Comparison of ENCODE assay signal across 9 cellular contexts in the genomic region with DNA sequence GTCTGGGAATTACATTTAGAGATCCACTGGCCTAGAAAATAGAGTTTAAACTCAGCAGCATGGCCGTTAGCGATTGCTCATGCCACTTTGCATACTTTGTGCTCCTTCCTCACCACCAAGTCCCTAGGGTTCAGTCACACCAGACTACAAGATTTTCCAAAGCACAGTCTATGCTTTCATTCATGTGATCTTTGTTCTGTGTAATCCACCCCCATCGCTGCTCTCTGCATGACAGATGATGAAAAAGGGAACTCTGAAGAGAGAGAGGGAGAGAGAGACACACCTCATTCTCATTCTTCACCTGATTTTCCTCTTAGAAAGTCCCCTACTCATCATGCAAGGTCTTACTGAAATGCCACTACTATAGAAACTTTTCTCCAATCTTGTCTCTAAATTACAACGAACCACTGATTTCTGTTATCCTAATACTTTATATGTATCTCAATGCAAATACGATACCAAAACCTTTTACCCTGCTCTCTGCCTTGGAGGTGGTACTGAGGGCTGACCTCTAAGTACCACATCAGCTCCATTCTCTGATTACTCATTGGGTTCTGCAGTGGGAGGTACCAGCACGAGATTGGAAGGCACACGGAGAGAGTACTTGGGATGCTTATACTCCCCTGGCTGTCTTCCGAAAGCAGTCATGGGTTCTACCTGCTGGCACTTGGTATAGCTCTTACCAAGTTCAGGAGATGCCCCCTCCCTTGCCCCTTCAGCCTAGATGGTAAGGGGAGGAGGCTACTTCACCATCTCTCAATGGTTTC. TPM values are rescaled to one million over a fixed set of nuclear protein-coding genes. Genes with fewer than 3 reads are reported as not detected.
DNase-seq lines count a peak whose midpoint lies in the region; ATAC-seq, FAIRE-seq and TF ChIP-seq lines count a peak whose summit lies in the region.
"Had no signal": no experiment of that assay in that cellular context is flagged by ENCODE, and none has a peak within 500 bp of the region (broad histone marks: within the 10 kb centered on the region; RNA-seq: fewer than 3 reads in every experiment).

No MANE protein-coding gene starts in this region.

- H2BK5ac ChIP-seq in mesendoderm (ENCODE audit: low read length): no peak overlapping the region

- H4K8ac ChIP-seq in mesendoderm (ENCODE audit: low read depth, low read length): no peak overlapping the region

- FAIRE-seq in GM12891 (lab: Jason Lieb, UNC): peak; percentile 99
- no peak for FAIRE-seq in frontal cortex (lab: Jason Lieb, UNC)

- H3K4ac ChIP-seq in mesendoderm (ENCODE audit: low read depth, low read length): no peak overlapping the region

- H3K79me1 ChIP-seq in mesendoderm (ENCODE audit: low read length): no peaks in the 10 kb centered on the region

- H2AK5ac ChIP-seq in mesendoderm (ENCODE audit: low read length): no peak overlapping the region

- H3K27ac ChIP-seq in mesendoderm (ENCODE audit: low read depth, low read length): no peak overlapping the region
- H3K27ac ChIP-seq: cardiac muscle cell had no signal

- no peak overlapping the region for H3K9ac ChIP-seq in mesendoderm (ENCODE audit: low read length)

- no peak overlapping the region for H3K4me3 ChIP-seq in mesendoderm (ENCODE audit: low read length)
- H3K4me3 ChIP-seq: cardiac muscle cell had no signal

- H3K18ac ChIP-seq in mesendoderm (ENCODE audit: low read length): no peak overlapping the region

- no peak overlapping the region for H2BK15ac ChIP-seq in mesendoderm (replicated peaks; ENCODE audit: low read depth)

- in situ Hi-C loops in ACHN (cut with HindIII; ENCODE audit: low pct_ligation_motif_present, low pct_unique_long_range_greater_than_20kb, low sequenced_read_pairs): no loop called here

- peak; percentile 70 for TF ChIP-seq POLR2A in GM12891 (IDR thresholded peaks at IDR 0.05; ENCODE audit: low read depth, low read length)

- H3K23ac ChIP-seq in mesendoderm (ENCODE audit: low read length): no peak overlapping the region

- H2BK120ac ChIP-seq in mesendoderm (ENCODE audit: low read depth, low read length): no peak overlapping the region

- H3K36me3 ChIP-seq in mesendoderm (ENCODE audit: control insufficient read depth, insufficient read depth, low read length): no peaks in the 10 kb centered on the region
- H3K36me3 ChIP-seq: cardiac muscle cell had no signal

- no peaks in the 10 kb centered on the region for H3K4me1 ChIP-seq in mesendoderm (ENCODE audit: control insufficient read depth, low read depth, low read length)

- peak; percentile 82 for ATAC-seq in GM21423 (IDR thresholded peaks at IDR 0.05; ENCODE audit: unreplicated experiment)
- ATAC-seq in HG03571 (IDR thresholded peaks at IDR 0.05; ENCODE audit: unreplicated experiment): peak; percentile 84
- ATAC-seq in esophagus mucosa: peak; percentile 54

- H3K27me3 ChIP-seq in mesendoderm (ENCODE audit: insufficient read depth, low read length, poor library complexity): no peaks in the 10 kb centered on the region

- H4K5ac ChIP-seq in mesendoderm (ENCODE audit: low read length): no peak overlapping the region

- H3K79me2 ChIP-seq in mesendoderm (ENCODE audit: control insufficient read depth, insufficient read depth, low read length): no peaks in the 10 kb centered on the region

- DNase-seq in GM12891 (ENCODE audit: insufficient read length, low spot score) (no peak), mesendoderm (no peak), ACHN (no peak), NOMO-1 treated with dmso at 0.1 percent for 144 hours (lab: John Stamatoyannopoulos, UW; ENCODE audit: unreplicated experiment) (no peak), frontal cortex (ENCODE audit: low spot score in 2 of 2) (no peak)

- 100% methylated on average over 1 of the region's 8 CpGs for WGBS in mesendoderm (ENCODE audit: extremely low coverage, insufficient coverage, low lambda C conversion rate)

- no peak overlapping the region for H3K56ac ChIP-seq in mesendoderm (ENCODE audit: low read length)

- H3K4me2 ChIP-seq in mesendoderm (ENCODE audit: low read length): no peak overlapping the region

TF ChIP-seq in GM12891, 5 proteins besides CTCF, POLR2A, EP300 and RAD21:
- TF ChIP-seq POU2F2 (IDR thresholded peaks at IDR 0.05; ENCODE audit: low read depth, low read length) (peak; percentile 98), POLR2AphosphoS5 (IDR thresholded peaks at IDR 0.05; ENCODE audit: low read depth, low read length) (peak; percentile 42; the same call in 1 of the 2 replicates), SPI1 (IDR thresholded peaks at IDR 0.05; ENCODE audit: low read depth, low read length) (peak; percentile 95), TAF1 (IDR thresholded peaks at IDR 0.05; ENCODE audit: low read depth, low read length) (no peak), PAX5 (IDR thresholded peaks at IDR 0.05; ENCODE audit: insufficient read depth, low read length, severe bottlenecking) (no peak)

RNA-seq across cellular contexts. Expression of a gene that starts 1.1 kb away (rescaled TPM):
- 20.3 TPM for polyA plus RNA-seq in GM12891 (2012; ENCODE audit: low read depth, missing spikeins)
- 0.56 TPM for total RNA-seq in esophagus mucosa
- 0.29 TPM for polyA plus RNA-seq in mesendoderm (2013, experiment 1 of 2)
- 0.39 TPM for polyA plus RNA-seq in mesendoderm (2013, experiment 2 of 2)
- total RNA-seq in frontal cortex: not detected
- total RNA-seq: cardiac muscle cell had no signal

RNA-seq across cellular contexts. Expression of a gene that starts 12.2 kb away (rescaled TPM):
- polyA plus RNA-seq in GM12891 (2012; ENCODE audit: low read depth, missing spikeins): 7.3 TPM
- total RNA-seq in esophagus mucosa (28.5 TPM), frontal cortex (2.4 TPM)
- polyA plus RNA-seq in mesendoderm (2013, experiment 1 of 2): 3.6 TPM
- 3.5 TPM for polyA plus RNA-seq in mesendoderm (2013, experiment 2 of 2)

RNA-seq across cellular contexts. Expression of a gene that starts 12.3 kb away (rescaled TPM):
- polyA plus RNA-seq in GM12891 (2012; ENCODE audit: low read depth, missing spikeins): 17.6 TPM
- total RNA-seq in esophagus mucosa (27.5 TPM), frontal cortex (4.1 TPM)
- 2.4 TPM for polyA plus RNA-seq in mesendoderm (2013, experiment 1 of 2)
- 2.4 TPM for polyA plus RNA-seq in mesendoderm (2013, experiment 2 of 2)
